Comparison of ENCODE assay signal across 9 cellular contexts in the genomic region with DNA sequence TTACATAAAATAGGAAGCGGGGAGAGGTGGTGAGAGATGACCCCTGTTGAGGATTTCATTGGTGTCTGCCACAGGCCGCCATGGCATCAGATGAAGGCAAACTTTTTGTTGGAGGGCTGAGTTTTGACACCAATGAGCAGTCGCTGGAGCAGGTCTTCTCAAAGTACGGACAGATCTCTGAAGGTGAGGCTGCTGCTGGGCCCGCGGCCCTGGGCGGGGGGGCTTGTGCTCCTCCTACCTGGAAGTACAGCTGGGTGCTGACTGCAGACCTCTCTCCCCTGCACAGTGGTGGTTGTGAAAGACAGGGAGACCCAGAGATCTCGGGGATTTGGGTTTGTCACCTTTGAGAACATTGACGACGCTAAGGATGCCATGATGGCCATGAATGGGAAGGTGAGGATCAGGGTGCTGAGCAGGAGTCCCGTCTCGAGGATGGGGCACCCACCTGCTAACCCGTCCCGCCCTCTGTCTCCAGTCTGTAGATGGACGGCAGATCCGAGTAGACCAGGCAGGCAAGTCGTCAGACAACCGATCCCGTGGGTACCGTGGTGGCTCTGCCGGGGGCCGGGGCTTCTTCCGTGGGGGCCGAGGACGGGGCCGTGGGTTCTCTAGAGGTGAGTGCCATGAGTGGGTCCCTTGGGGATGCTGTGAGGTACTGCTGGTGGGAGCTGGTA. TPM values are rescaled to one million over a fixed set of nuclear protein-coding genes. Genes with fewer than 3 reads are reported as not detected.
DNase-seq lines count a peak whose midpoint lies in the region; ATAC-seq and TF ChIP-seq lines count a peak whose summit lies in the region.
"Had no signal": no experiment of that assay in that cellular context is flagged by ENCODE, and none has a peak within 500 bp of the region (broad histone marks: within the 10 kb centered on the region; RNA-seq: fewer than 3 reads in every experiment).

No MANE protein-coding gene starts in this region.

- no peak for DNase-seq in right atrium auricular region (ENCODE audit: low spot score)
- no peak for DNase-seq in Right ventricle myocardium inferior (ENCODE audit: missing footprints)
- DNase-seq in NCI-H2171 treated with DMSO at 0.1 percent for 48 hours (lab: John Stamatoyannopoulos, UW) = no peak
- DNase-seq in AG08396 (ENCODE audit: low spot score) = no peak
- DNase-seq in testis = no peak
- no peak for DNase-seq in GM19238 (ENCODE audit: insufficient read length, low spot score)
- DNase-seq: NCI-H2081 treated with DMSO at 0.1 percent for 48 hours had no signal

- H3K27ac Mint-ChIP-seq in brain = peak overlapping the region; percentile 59 to 98 (median 96)

- TF ChIP-seq POLR2A in testis (IDR thresholded peaks at IDR 0.05) = no peak

- 55 to 58% methylated on average over 19 to 26 of the region's 26 CpGs for WGBS in testis, 2 donors

- peak overlapping the region; percentile 84 to 94 (median 89) for H3K4me3 Mint-ChIP-seq in brain

- H3K9me3 Mint-ChIP-seq in brain = peaks cover 0 to 4% (median 0%) of the 10 kb centered on the region in 5 experiments

- TF ChIP-seq CTCF in right atrium auricular region (IDR thresholded peaks at IDR 0.05) (no peak), brain (conservative IDR thresholded peaks at IDR 0.05) (no peak), testis (IDR thresholded peaks at IDR 0.05) (no peak)

- peak overlapping the region; percentile 63 to 96 for H3K9ac ChIP-seq in mucosa of rectum (ENCODE audit: low read depth in 1 of 2, low read length in 2 of 2)

- peak overlapping the region; percentile 61 to 62 for H3K4me3 ChIP-seq in right atrium auricular region
- H3K4me3 ChIP-seq in mucosa of rectum (ENCODE audit: low read length in 2 of 2) = peak overlapping the region; percentile 49 to 98
- H3K4me3 ChIP-seq in testis = peak overlapping the region in 1 of 2 donors; percentile 73

- peaks cover 48% of the 10 kb centered on the region for H3K36me3 ChIP-seq in right atrium auricular region
- peaks cover 41 to 46% of the 10 kb centered on the region in 2 donors for H3K36me3 ChIP-seq in mucosa of rectum (ENCODE audit: control insufficient read depth in 2 of 2, insufficient read depth in 2 of 2, low read length in 2 of 2)
- H3K36me3 ChIP-seq in testis (ENCODE audit: low read depth, missing control alignments) = no peaks in the 10 kb centered on the region

- no peaks in the 10 kb centered on the region for H3K27me3 ChIP-seq in right atrium auricular region
- no peaks in the 10 kb centered on the region for H3K27me3 ChIP-seq in mucosa of rectum (ENCODE audit: control insufficient read depth in 2 of 2, insufficient read depth in 2 of 2, low read length in 2 of 2)
- H3K27me3 ChIP-seq in testis = no peaks in the 10 kb centered on the region

- H3K27ac ChIP-seq in right atrium auricular region (peak overlapping the region; percentile 88 to 94), mucosa of rectum (ENCODE audit: low read depth in 2 of 2, low read length in 2 of 2) (peak overlapping the region in 1 of 2 donors; percentile 24), testis (peak overlapping the region in 1 of 2 donors; percentile 100)

- intact Hi-C loops in Right ventricle myocardium inferior (cut with DNase I) (no loop called here), testis (cut with DNase I; ENCODE audit: low total_unique reads) (no loop called here)

- peaks cover 7% of the 10 kb centered on the region for H3K27me3 Mint-ChIP-seq in brain

- H3K4me1 Mint-ChIP-seq in brain = peaks cover 68% of the 10 kb centered on the region

- no peak for ATAC-seq in Right ventricle myocardium inferior

- H3K4me1 ChIP-seq in right atrium auricular region = peaks cover 0 to 86% of the 10 kb centered on the region in 2 donors
- peaks cover 72 to 74% of the 10 kb centered on the region in 2 donors for H3K4me1 ChIP-seq in mucosa of rectum (ENCODE audit: control insufficient read depth in 2 of 2, insufficient read depth in 2 of 2, low read length in 2 of 2)
- H3K4me1 ChIP-seq in testis = peaks cover 77% of the 10 kb centered on the region

- peaks cover 43% of the 10 kb centered on the region for H3K36me3 Mint-ChIP-seq in brain

- H3K9me3 ChIP-seq in right atrium auricular region (no peaks in the 10 kb centered on the region), mucosa of rectum (ENCODE audit: control insufficient read depth in 2 of 2, low read length in 2 of 2) (no peaks in the 10 kb centered on the region), testis (no peaks in the 10 kb centered on the region)

RNA-seq across cellular contexts. Expression of a gene that starts 1.9 kb away (rescaled TPM):
- 100 to 1,000 TPM; 288 to 385 TPM for total RNA-seq in right atrium auricular region
- 219 TPM for total RNA-seq in Right ventricle myocardium inferior
- 617 TPM for polyA plus RNA-seq in brain (ENCODE audit: insufficient read depth, low read depth, low replicate concordance)
- total RNA-seq in testis = 100 to 1,000 TPM; 621 to 661 TPM
- polyA plus RNA-seq in testis (ENCODE audit: insufficient read depth, low read depth, low replicate concordance) = 483 TPM

RNA-seq across cellular contexts. Expression of a gene that starts 4.3 kb away (rescaled TPM):
- total RNA-seq in right atrium auricular region = 10 to 100 TPM; 28.9 to 29.8 TPM
- total RNA-seq in Right ventricle myocardium inferior = 13.1 TPM
- polyA plus RNA-seq in brain (ENCODE audit: insufficient read depth, low read depth, low replicate concordance) = 60.8 TPM
- total RNA-seq in testis = 100 to 1,000 TPM; 111 to 128 TPM
- 51.6 TPM for polyA plus RNA-seq in testis (ENCODE audit: insufficient read depth, low read depth, low replicate concordance)

RNA-seq across cellular contexts. Expression of a gene that starts 14.7 kb away (rescaled TPM):
- total RNA-seq in right atrium auricular region (not detected), Right ventricle myocardium inferior (not detected), testis (1 to 10 TPM; 1.5 to 2.9 TPM)
- polyA plus RNA-seq in brain (ENCODE audit: insufficient read depth, low read depth, low replicate concordance) (14.9 TPM), testis (ENCODE audit: insufficient read depth, low read depth, low replicate concordance) (0.61 TPM)

RNA-seq across cellular contexts. Expression of a gene that starts 22.6 kb away (rescaled TPM):
- total RNA-seq in right atrium auricular region = 10 to 100 TPM; 42.1 to 42.2 TPM
- total RNA-seq in Right ventricle myocardium inferior = 62.8 TPM
- polyA plus RNA-seq in brain (ENCODE audit: insufficient read depth, low read depth, low replicate concordance) = 79.7 TPM
- total RNA-seq in testis = 10 to 100 TPM; 38.2 to 42.4 TPM
- polyA plus RNA-seq in testis (ENCODE audit: insufficient read depth, low read depth, low replicate concordance) = 30.3 TPM

RNA-seq across cellular contexts. Expression of a gene that starts 29.4 kb away (rescaled TPM):
- total RNA-seq in right atrium auricular region (100 to 1,000 TPM; 193 to 269 TPM), Right ventricle myocardium inferior (656 TPM), testis (100 to 1,000 TPM; 104 to 166 TPM)
- polyA plus RNA-seq in brain (ENCODE audit: insufficient read depth, low read depth, low replicate concordance) (365 TPM), testis (ENCODE audit: insufficient read depth, low read depth, low replicate concordance) (94.5 TPM)
